11 cellular contexts compared by ENCODE assay signal in genomic region chr10:71735709-71736569, GRCh38. TPM values are rescaled to one million over a fixed set of nuclear protein-coding genes. Genes with fewer than 3 reads are reported as not detected.
DNase-seq lines count a peak whose midpoint lies in the region; ATAC-seq and TF ChIP-seq lines count a peak whose summit lies in the region.
"Had no signal": no experiment of that assay in that cellular context is flagged by ENCODE, and none has a peak within 500 bp of the region (broad histone marks: within the 10 kb centered on the region; RNA-seq: fewer than 3 reads in every experiment).

No MANE protein-coding gene starts in this region.

- no peak for TF ChIP-seq CTCF in HL-60 (IDR thresholded peaks at IDR 0.05; ENCODE audit: insufficient read depth, low read length)
- TF ChIP-seq CTCF in gastroesophageal sphincter (IDR thresholded peaks at IDR 0.05): no peak

- H3K27ac ChIP-seq in HL-60 (replicated peaks) (peak overlapping the region; percentile 77), gastroesophageal sphincter (peak overlapping the region in 2 of 4 donors; percentile 1 to 31)

- H3K36me3 Mint-ChIP-seq in stimulated activated memory B cell treated with anti-CD40 and anti-IgM and Interleukin-4, amounts not matched to agents 10 μg/mL and 1 μg/mL and 100 μg/mL, for 72 hours: no peaks in the 10 kb centered on the region

- ATAC-seq in gastroesophageal sphincter (peak; percentile 24), GM21390 (IDR thresholded peaks at IDR 0.05; ENCODE audit: unreplicated experiment) (no peak), SK-N-SH treated with all-trans-retinoic acid at 6 μM for 48 hours (no peak)
- peak; percentile 68 for ATAC-seq in stimulated activated memory B cell treated with anti-CD40 and anti-IgM and Interleukin-4, amounts not matched to agents 10 μg/mL and 1 μg/mL and 100 μg/mL, for 72 hours

- WGBS in gastroesophageal sphincter (ENCODE audit: low coverage in 1 of 2), 2 donors: 53 to 96% methylated on average over 3 to 4 of the region's 16 CpGs

- DNase-seq in HL-60 (ENCODE audit: low read depth in 1 of 2, low spot score in 1 of 2) (peak in 1 of 2 experiments; percentile 81), mucosa of gallbladder (ENCODE audit: low spot score) (no peak), ACHN (no peak)
- peak; percentile 33 to 41 for DNase-seq in activated CD4-positive, alpha-beta T cell treated with anti-CD3 and anti-CD28 coated beads, Interleukin-2, amount 50 U/mL, for 4 hours
- DNase-seq: mesenchymal stem cell had no signal

- peaks cover 0 to 4% of the 10 kb centered on the region in 2 donors for H3K36me3 ChIP-seq in gastroesophageal sphincter

- H3K4me3 Mint-ChIP-seq in stimulated activated memory B cell treated with anti-CD40 and anti-IgM and Interleukin-4, amounts not matched to agents 10 μg/mL and 1 μg/mL and 100 μg/mL, for 72 hours: no peak overlapping the region

- H3K27me3 ChIP-seq in HL-60 (ENCODE audit: insufficient read depth, poor library complexity, severe bottlenecking): no peaks in the 10 kb centered on the region
- H3K27me3 ChIP-seq in gastroesophageal sphincter: no peaks in the 10 kb centered on the region

- no peaks in the 10 kb centered on the region for H3K9me3 ChIP-seq in gastroesophageal sphincter

- no peak for TF ChIP-seq POLR2A in gastroesophageal sphincter (IDR thresholded peaks at IDR 0.05)

- peaks cover 78% of the 10 kb centered on the region for H3K4me1 Mint-ChIP-seq in stimulated activated memory B cell treated with anti-CD40 and anti-IgM and Interleukin-4, amounts not matched to agents 10 μg/mL and 1 μg/mL and 100 μg/mL, for 72 hours

- no peak for TF ChIP-seq EP300 in gastroesophageal sphincter (IDR thresholded peaks at IDR 0.05)

- in situ Hi-C loops in ACHN (cut with HindIII; ENCODE audit: low pct_ligation_motif_present, low pct_unique_long_range_greater_than_20kb, low sequenced_read_pairs): no loop called here

- H3K4me1 ChIP-seq in gastroesophageal sphincter: peaks cover 0 to 35% (median 0%) of the 10 kb centered on the region in 3 donors

- H3K9me3 Mint-ChIP-seq in stimulated activated memory B cell treated with anti-CD40 and anti-IgM and Interleukin-4, amounts not matched to agents 10 μg/mL and 1 μg/mL and 100 μg/mL, for 72 hours: no peaks in the 10 kb centered on the region

- H3K4me3 ChIP-seq in HL-60 (replicated peaks; ENCODE audit: insufficient read depth, low read length): no peak overlapping the region
- no peak overlapping the region for H3K4me3 ChIP-seq in gastroesophageal sphincter

- peak overlapping the region; percentile 83 for H3K27ac Mint-ChIP-seq in stimulated activated memory B cell treated with anti-CD40 and anti-IgM and Interleukin-4, amounts not matched to agents 10 μg/mL and 1 μg/mL and 100 μg/mL, for 72 hours

- no peaks in the 10 kb centered on the region for H3K27me3 Mint-ChIP-seq in stimulated activated memory B cell treated with anti-CD40 and anti-IgM and Interleukin-4, amounts not matched to agents 10 μg/mL and 1 μg/mL and 100 μg/mL, for 72 hours

TF ChIP-seq in SK-N-SH treated with all-trans-retinoic acid at 6 μM for 48 hours, 23 proteins besides CTCF, POLR2A, EP300 and RAD21:
- TF ChIP-seq ISL1 (CRISPR knock-in tag; IDR thresholded peaks at IDR 0.05) (no peak), TCF4 (CRISPR knock-in tag; IDR thresholded peaks at IDR 0.05; ENCODE audit: borderline replicate concordance) (no peak), CSDC2 (CRISPR knock-in tag; IDR thresholded peaks at IDR 0.05) (no peak), SNAI2 (CRISPR knock-in tag; IDR thresholded peaks at IDR 0.05) (no peak), TSHZ2 (CRISPR knock-in tag; IDR thresholded peaks at IDR 0.05) (no peak), PPARA (CRISPR knock-in tag; IDR thresholded peaks at IDR 0.05; ENCODE audit: borderline replicate concordance) (no peak), CREB5 (CRISPR knock-in tag; IDR thresholded peaks at IDR 0.05; ENCODE audit: low read depth) (no peak), ZC3H10 (CRISPR knock-in tag; IDR thresholded peaks at IDR 0.05) (no peak), PATZ1 (CRISPR knock-in tag; IDR thresholded peaks at IDR 0.05; ENCODE audit: borderline replicate concordance) (no peak), BACH2 (CRISPR knock-in tag; IDR thresholded peaks at IDR 0.05; ENCODE audit: borderline replicate concordance) (no peak), CSRNP3 (CRISPR knock-in tag; IDR thresholded peaks at IDR 0.05) (no peak), ZNF70 (CRISPR knock-in tag; IDR thresholded peaks at IDR 0.05) (no peak), ARNTL (CRISPR knock-in tag; IDR thresholded peaks at IDR 0.05; ENCODE audit: borderline replicate concordance, low read depth) (no peak), OSR1 (CRISPR knock-in tag; IDR thresholded peaks at IDR 0.05) (no peak), ZNF565 (CRISPR knock-in tag; conservative IDR thresholded peaks at IDR 0.05; ENCODE audit: low read depth) (no peak)

RNA-seq across cellular contexts. Expression of gene C10orf105, which starts 16.4 kb away (rescaled TPM):
- under 1 TPM in 1 of 4 donors, not detected in 3; 0.13 TPM for total RNA-seq in gastroesophageal sphincter
- total RNA-seq in mucosa of gallbladder: 0.06 TPM
- total RNA-seq: dermis microvascular lymphatic vessel endothelial cell, SK-MEL-5 had no signal

RNA-seq across cellular contexts. Expression of gene VSIR, which starts 37.4 kb away (rescaled TPM):
- total RNA-seq in gastroesophageal sphincter: 10 to 100 TPM; 34.7 to 83.6 (median 61.6) TPM
- 83.9 TPM for total RNA-seq in mucosa of gallbladder

Comparison
In these comparisons a context has a peak if more than half of its experiments do, and no peak if none do; other contexts are left out.
1. DNase-seq: peak in activated CD4-positive, alpha-beta T cell treated with anti-CD3 and anti-CD28 coated beads, Interleukin-2, amount 50 U/mL, for 4 hours (2 of 2); none in mucosa of gallbladder (single experiment) and ACHN (single experiment).
2. ATAC-seq: peak in gastroesophageal sphincter (single experiment) and stimulated activated memory B cell treated with anti-CD40 and anti-IgM and Interleukin-4, amounts not matched to agents 10 μg/mL and 1 μg/mL and 100 μg/mL, for 72 hours (single experiment); none in GM21390 (single experiment) and SK-N-SH treated with all-trans-retinoic acid at 6 μM for 48 hours (single experiment).